ENCODE assay signal across 27 cellular contexts in the genomic region with DNA sequence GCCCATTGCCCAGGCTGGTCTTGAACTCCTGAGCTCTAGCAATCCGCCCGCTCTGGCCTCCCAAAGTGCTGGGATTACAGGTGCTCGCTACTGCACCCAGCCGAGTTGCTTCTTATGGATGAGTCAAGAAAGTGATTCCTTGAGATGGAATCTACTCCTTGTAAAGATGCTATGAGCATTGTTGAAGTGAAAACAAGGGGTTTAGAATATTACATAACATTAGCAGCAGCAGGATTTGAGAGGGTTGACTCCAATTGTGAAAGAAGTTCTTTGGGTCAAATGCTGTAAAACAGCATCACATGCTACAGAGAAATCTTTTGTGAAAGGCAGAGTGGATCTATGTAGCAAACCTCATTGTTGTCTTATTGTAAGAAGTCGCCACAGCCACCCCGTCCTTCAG.
DNase-seq lines count a peak whose midpoint lies in the region; ATAC-seq, FAIRE-seq and TF ChIP-seq lines count a peak whose summit lies in the region.
"Had no signal": no experiment of that assay in that cellular context is flagged by ENCODE, and none has a peak within 500 bp of the region (broad histone marks: within the 10 kb centered on the region; RNA-seq: fewer than 3 reads in every experiment).

No MANE protein-coding gene starts in this region.

- H3F3A ChIP-seq in neural cell (ENCODE audit: insufficient read depth, low read length, poor library complexity, severe bottlenecking) = no peaks in the 10 kb centered on the region

- no peaks in the 10 kb centered on the region for H3K9me3 Mint-ChIP-seq in activated T-helper 17 cell treated with anti-CD3 and anti-CD28 coated beads, Interleukin-2, amount 50 U/mL, for 72 hours
- H3K9me3 Mint-ChIP-seq: activated CD8-positive, alpha-beta T cell treated with anti-CD3 and anti-CD28 coated beads for 36 hours; activated naive CD4-positive, alpha-beta T cell treated with anti-CD3 and anti-CD28 coated beads, Interleukin-2, amount 50 U/mL, for 24 hours; activated T-helper 2 cell treated with anti-CD3 and anti-CD28 coated beads, Interferon-gamma antibody, Interleukin-2, Interleukin-4, amounts not matched to agents 10 μg/mL and 5 μg/mL and 100 μg/mL, durations not matched to agents 14 hours and 24 hours and 36 hours; endodermal cell; IgD-negative memory B cell; neural progenitor cell had no signal

- no peaks in the 10 kb centered on the region for H3K27me3 Mint-ChIP-seq in activated T-helper 17 cell treated with anti-CD3 and anti-CD28 coated beads, Interleukin-2, amount 50 U/mL, for 72 hours
- H3K27me3 Mint-ChIP-seq: activated CD8-positive, alpha-beta T cell treated with anti-CD3 and anti-CD28 coated beads for 36 hours; activated naive CD4-positive, alpha-beta T cell treated with anti-CD3 and anti-CD28 coated beads, Interleukin-2, amount 50 U/mL, for 24 hours had no signal

- H3K4me3 ChIP-seq in A549 (no peak overlapping the region), IMR-90 (ENCODE audit: insufficient read depth, low read depth, low read length) (no peak overlapping the region), fibroblast of the aortic adventitia (ENCODE audit: low read depth, low read length) (no peak overlapping the region), neural cell (ENCODE audit: low read length) (no peak overlapping the region)
- H3K4me3 ChIP-seq in effector memory CD4-positive, alpha-beta T cell (ENCODE audit: insufficient read depth, low read depth, low read length, poor library complexity, severe bottlenecking) = no peak overlapping the region
- H3K4me3 ChIP-seq: cardiac muscle cell, coronary artery, esophagus muscularis mucosa, neural progenitor cell, right lobe of liver had no signal

- 65% methylated on average over 6 of the region's 6 CpGs for WGBS in A549 (ENCODE audit: missing lambda C conversion rate)
- WGBS in IMR-90 (ENCODE audit: extremely low coverage in 2 of 2, insufficient read length in 1 of 2), 2 experiments = 40% methylated on average over 1 of the region's 6 CpGs; no CpG with 5 or more reads in 1 of the 2 experiments

- ATAC-seq in A549 (no peak), IMR-90 (ENCODE audit: low read depth) (peak; percentile 22)
- ATAC-seq in activated T-helper 17 cell treated with anti-CD3 and anti-CD28 coated beads, Interleukin-2, amount 50 U/mL, for 72 hours (replicated peaks) = no peak
- ATAC-seq: activated CD8-positive, alpha-beta T cell treated with anti-CD3 and anti-CD28 coated beads for 36 hours; SK-N-SH treated with all-trans-retinoic acid at 6 μM for 48 hours; stimulated activated naive CD8-positive, alpha-beta T cell treated with anti-CD3 and anti-CD28 coated beads, Interleukin-15, Interleukin-2, amounts not matched to agents 100 U/mL and 50 U/mL, for 24 hours had no signal

- H3K56ac ChIP-seq in IMR-90 (ENCODE audit: extremely low read depth, insufficient read depth, low read length) = no peak overlapping the region

- H3K18ac ChIP-seq in IMR-90 (ENCODE audit: low read depth, low read length) = peak overlapping the region; percentile 25; the same call in 1 of the 2 replicates

- H3K27me3 ChIP-seq in IMR-90 (ENCODE audit: control insufficient read depth, insufficient read depth, low read length) = peaks cover 16% of the 10 kb centered on the region
- H3K27me3 ChIP-seq in neural cell (ENCODE audit: insufficient read depth, low read depth, low read length) = no peaks in the 10 kb centered on the region
- no peaks in the 10 kb centered on the region for H3K27me3 ChIP-seq in effector memory CD4-positive, alpha-beta T cell (replicated peaks; ENCODE audit: control insufficient read depth, insufficient read depth, low read length, poor library complexity, severe bottlenecking)
- H3K27me3 ChIP-seq: neural progenitor cell, right lobe of liver had no signal

- DNase-seq in A549 (ENCODE audit: low read depth in 1 of 2, low spot score in 1 of 2) (no peak), IMR-90 (peak; percentile 52), fibroblast of the aortic adventitia (ENCODE audit: low read depth) (peak; percentile 17), NCI-H510A treated with DMSO at 0.1 percent for 48 hours (lab: John Stamatoyannopoulos, UW) (no peak)
- DNase-seq in stimulated activated CD4-positive, alpha-beta T cell treated with anti-CD3 and anti-CD28 coated beads, Interleukin-4, amount 100 ng/mL, for 4 hours = no peak
- DNase-seq in effector memory CD4-positive, alpha-beta T cell = no peak
- DNase-seq: activated CD8-positive, alpha-beta T cell treated with anti-CD3 and anti-CD28 coated beads for 36 hours; anterior cingulate cortex; endodermal cell; mammary epithelial cell; NCI-H1105; NCI-H187 treated with DMSO at 0.1 percent for 48 hours; right lobe of liver; RPMI8226; stimulated activated naive CD8-positive, alpha-beta T cell treated with anti-CD3 and anti-CD28 coated beads, Interleukin-15, Interleukin-2, amounts not matched to agents 100 U/mL and 50 U/mL, for 24 hours had no signal

- H4K91ac ChIP-seq in IMR-90 (ENCODE audit: insufficient read depth, low read depth, low read length) = no peak overlapping the region

- H4K20me1 ChIP-seq in IMR-90 (ENCODE audit: insufficient read depth, low read length) (0 out of 2 replicates have a peak, but pooled peaks cover 4% of the 10 kb centered on the region), neural cell (ENCODE audit: insufficient read depth) (no peaks in the 10 kb centered on the region)

- no peaks in the 10 kb centered on the region; the same call in 1 of the 2 replicates for H3K9me1 ChIP-seq in IMR-90 (ENCODE audit: insufficient read depth, low read length)

- H2BK20ac ChIP-seq in IMR-90 (ENCODE audit: low read depth, low read length) = no peak overlapping the region

- no peak overlapping the region for H3K27ac ChIP-seq in A549
- H3K27ac ChIP-seq in IMR-90 (ENCODE audit: insufficient read depth, low read length) = peak overlapping the region; percentile 68; the same call in 1 of the 2 replicates
- H3K27ac ChIP-seq in neural cell (ENCODE audit: low read length) = peak overlapping the region; percentile 95
- H3K27ac ChIP-seq in effector memory CD4-positive, alpha-beta T cell (ENCODE audit: insufficient read depth, low read length, poor library complexity, severe bottlenecking) = no peak overlapping the region
- H3K27ac ChIP-seq: cardiac muscle cell, coronary artery, esophagus muscularis mucosa, neural progenitor cell, right lobe of liver had no signal

- H3K4me2 ChIP-seq in A549 = peak overlapping the region; percentile 29; the same call in 1 of the 3 replicates
- H3K4me2 ChIP-seq in IMR-90 (ENCODE audit: low read depth, low read length) = no peak overlapping the region
- no peak overlapping the region for H3K4me2 ChIP-seq in neural cell (ENCODE audit: low read length)
- H3K4me2 ChIP-seq: neural progenitor cell had no signal

- H2AK5ac ChIP-seq in IMR-90 (ENCODE audit: low read depth, low read length) = no peak overlapping the region

- no peak overlapping the region for H3K4me3 Mint-ChIP-seq in activated T-helper 17 cell treated with anti-CD3 and anti-CD28 coated beads, Interleukin-2, amount 50 U/mL, for 72 hours
- H3K4me3 Mint-ChIP-seq: activated CD8-positive, alpha-beta T cell treated with anti-CD3 and anti-CD28 coated beads for 36 hours; activated naive CD4-positive, alpha-beta T cell treated with anti-CD3 and anti-CD28 coated beads, Interleukin-2, amount 50 U/mL, for 24 hours; endodermal cell; IgD-negative memory B cell; neural progenitor cell had no signal

- TF ChIP-seq POLR2A in A549 (IDR thresholded peaks at IDR 0.05; ENCODE audit: low read length) (no peak), IMR-90 (IDR thresholded peaks at IDR 0.05; ENCODE audit: low read depth, low read length) (no peak)

- CTCF ChIA-PET in A549 (lab: Yijun Ruan, JAX) (interaction anchor here (0.6 to 14.5 kb wide), 4 partner anchors 12 to 266 kb away, joined by 4 to 149 read pairs (median 10); no protein-coding TSS in a partner anchor), IMR-90 (lab: Yijun Ruan, JAX) (no interaction called here)

- dilution Hi-C loops in IMR-90 (cut with HindIII; ENCODE audit: low sequenced_read_pairs, unreplicated experiment) = no loop called here

- H3K9me3 ChIP-seq in A549 (no peaks in the 10 kb centered on the region), IMR-90 (ENCODE audit: control insufficient read depth, insufficient read depth, low read length) (no peaks in the 10 kb centered on the region), neural cell (ENCODE audit: low read length) (no peaks in the 10 kb centered on the region)
- H3K9me3 ChIP-seq in effector memory CD4-positive, alpha-beta T cell (ENCODE audit: control insufficient read depth, low read length) = no peaks in the 10 kb centered on the region
- H3K9me3 ChIP-seq: esophagus muscularis mucosa, right lobe of liver had no signal

- no peaks in the 10 kb centered on the region for H3K4me1 Mint-ChIP-seq in activated T-helper 17 cell treated with anti-CD3 and anti-CD28 coated beads, Interleukin-2, amount 50 U/mL, for 72 hours
- H3K4me1 Mint-ChIP-seq: activated naive CD4-positive, alpha-beta T cell treated with anti-CD3 and anti-CD28 coated beads, Interleukin-2, amount 50 U/mL, for 24 hours; IgD-negative memory B cell had no signal

- H2AK9ac ChIP-seq in IMR-90 (replicated peaks; ENCODE audit: low read depth, low read length, poor library complexity) = no peak overlapping the region

- TF ChIP-seq EP300 in A549 (IDR thresholded peaks at IDR 0.05) (no peak), neural cell (conservative IDR thresholded peaks at IDR 0.05; ENCODE audit: poor library complexity, severe bottlenecking) (no peak)

- H2BK5ac ChIP-seq in IMR-90 (ENCODE audit: low read depth, low read length, poor library complexity, severe bottlenecking) = peak overlapping the region; percentile 22

- FAIRE-seq in A549 (lab: Jason Lieb, UNC) = no peak
- FAIRE-seq: A204.1, H54 had no signal

- H3K4me1 ChIP-seq in A549 = peaks cover 9% of the 10 kb centered on the region; the same call in 2 of the 3 replicates
- peaks cover 6% of the 10 kb centered on the region for H3K4me1 ChIP-seq in IMR-90 (ENCODE audit: control insufficient read depth, insufficient read depth, low read length)
- no peaks in the 10 kb centered on the region for H3K4me1 ChIP-seq in effector memory CD4-positive, alpha-beta T cell (ENCODE audit: control insufficient read depth, insufficient read depth, low read length, poor library complexity, severe bottlenecking)
- H3K4me1 ChIP-seq: neural progenitor cell, right lobe of liver had no signal

- 0 out of 2 replicates have a peak overlapping the region, but pooled peaks have one; percentile 17 for H4K5ac ChIP-seq in IMR-90 (ENCODE audit: low read depth, low read length)

- no peak for TF ChIP-seq RAD21 in A549 (conservative IDR thresholded peaks at IDR 0.05 in 1 of 2, IDR thresholded peaks at IDR 0.05 in 1 of 2)
- TF ChIP-seq RAD21 in IMR-90 (IDR thresholded peaks at IDR 0.05; ENCODE audit: low read length) = no peak
- TF ChIP-seq RAD21 in neural cell (conservative IDR thresholded peaks at IDR 0.05) = no peak

- POLR2A ChIA-PET in A549 (lab: Yijun Ruan, JAX) = no interaction called here
- POLR2A ChIA-PET in IMR-90 (lab: Charles Lee; ENCODE audit: unreplicated experiment) = no interaction called here

- no peak overlapping the region for H3K23ac ChIP-seq in IMR-90 (ENCODE audit: low read depth, low read length)

- no peaks in the 10 kb centered on the region for H3K79me1 ChIP-seq in IMR-90 (ENCODE audit: low read depth in 1 of 2, low read length in 2 of 2)

- no peak overlapping the region for H3K9ac ChIP-seq in IMR-90 (ENCODE audit: low read depth, low read length)
- H3K9ac ChIP-seq in neural cell (ENCODE audit: low read length) = no peak overlapping the region
- H3K9ac ChIP-seq: neural progenitor cell had no signal

- no peak overlapping the region for H2AFZ ChIP-seq in IMR-90 (replicated peaks; ENCODE audit: low read length, poor library complexity)
- H2AFZ ChIP-seq in neural cell (ENCODE audit: low read depth, low read length) = no peak overlapping the region
- H2AFZ ChIP-seq: neural progenitor cell had no signal

- H3K27ac Mint-ChIP-seq in activated T-helper 17 cell treated with anti-CD3 and anti-CD28 coated beads, Interleukin-2, amount 50 U/mL, for 72 hours = no peak overlapping the region
- H3K27ac Mint-ChIP-seq: activated CD8-positive, alpha-beta T cell treated with anti-CD3 and anti-CD28 coated beads for 36 hours; activated naive CD4-positive, alpha-beta T cell treated with anti-CD3 and anti-CD28 coated beads, Interleukin-2, amount 50 U/mL, for 24 hours; activated T-helper 2 cell treated with anti-CD3 and anti-CD28 coated beads, Interferon-gamma antibody, Interleukin-2, Interleukin-4, amounts not matched to agents 10 μg/mL and 5 μg/mL and 100 μg/mL, durations not matched to agents 14 hours and 24 hours and 36 hours; endodermal cell; IgD-negative memory B cell; neural progenitor cell had no signal

- H3K9me2 ChIP-seq in neural cell (ENCODE audit: insufficient read depth, low read length) = no peaks in the 10 kb centered on the region

- BruUV-seq in IMR-90 (replicated peaks; lab: Mats Ljungman, UMichigan) = no TSS peak

- no peaks in the 10 kb centered on the region for H3K79me2 ChIP-seq in neural cell (replicated peaks; ENCODE audit: insufficient read depth, low read length)

- intact Hi-C loops in IMR-90 (cut with micrococcal nuclease) = loop anchor here (5.0 kb wide), 1 partner anchor 101 kb away; a partner anchor contains a TSS

- TF ChIP-seq CTCF in A549 (IDR thresholded peaks at IDR 0.05) (no peak), IMR-90 (conservative IDR thresholded peaks at IDR 0.05; ENCODE audit: low read depth, low read length) (no peak), fibroblast of the aortic adventitia (IDR thresholded peaks at IDR 0.05; ENCODE audit: insufficient read depth, low read length) (no peak), neural cell (IDR thresholded peaks at IDR 0.05; ENCODE audit: poor library complexity, severe bottlenecking) (no peak)

- no peak overlapping the region for H3K14ac ChIP-seq in IMR-90 (replicated peaks; ENCODE audit: low read depth, low read length)

- in situ Hi-C loops in IMR-90 (cut with MboI; ENCODE audit: low sequenced_read_pairs) = no loop called here

- no peak overlapping the region for H2BK120ac ChIP-seq in IMR-90 (ENCODE audit: low read depth, low read length)

- no peaks in the 10 kb centered on the region for H3K36me3 Mint-ChIP-seq in activated T-helper 17 cell treated with anti-CD3 and anti-CD28 coated beads, Interleukin-2, amount 50 U/mL, for 72 hours (ENCODE audit: low read depth)
- H3K36me3 Mint-ChIP-seq: activated naive CD4-positive, alpha-beta T cell treated with anti-CD3 and anti-CD28 coated beads, Interleukin-2, amount 50 U/mL, for 24 hours; IgD-negative memory B cell; neural progenitor cell had no signal

- H3K36me3 ChIP-seq in IMR-90 (ENCODE audit: control insufficient read depth, insufficient read depth, low read length) (no peaks in the 10 kb centered on the region), neural cell (ENCODE audit: insufficient read depth, low read length) (no peaks in the 10 kb centered on the region)
- no peaks in the 10 kb centered on the region for H3K36me3 ChIP-seq in effector memory CD4-positive, alpha-beta T cell (ENCODE audit: control insufficient read depth, insufficient read depth, low read length)
- H3K36me3 ChIP-seq: cardiac muscle cell, esophagus muscularis mucosa, neural progenitor cell, right lobe of liver had no signal

- H4K8ac ChIP-seq in IMR-90 (ENCODE audit: low read depth in 2 of 2, low read length in 2 of 2) = no peak overlapping the region

- no peak overlapping the region for H3K4ac ChIP-seq in IMR-90 (ENCODE audit: low read depth, low read length)

- no peak overlapping the region; the same call in 2 of the 3 replicates for H2BK15ac ChIP-seq in IMR-90 (ENCODE audit: low read depth, low read length)

Comparison
In these comparisons a context has a peak if more than half of its experiments do, and no peak if none do; other contexts are left out.
1. DNase-seq: peak in IMR-90 (single experiment) and fibroblast of the aortic adventitia (single experiment); none in A549 (0 of 2), NCI-H510A treated with DMSO at 0.1 percent for 48 hours (single experiment), stimulated activated CD4-positive, alpha-beta T cell treated with anti-CD3 and anti-CD28 coated beads, Interleukin-4, amount 100 ng/mL, for 4 hours (0 of 2) and effector memory CD4-positive, alpha-beta T cell (0 of 3).
2. H3K27ac ChIP-seq: peak in IMR-90 (single experiment) and neural cell (single experiment); none in A549 (0 of 2) and effector memory CD4-positive, alpha-beta T cell (single experiment).